ENCODE assay signal across 20 cellular contexts in the genomic region with DNA sequence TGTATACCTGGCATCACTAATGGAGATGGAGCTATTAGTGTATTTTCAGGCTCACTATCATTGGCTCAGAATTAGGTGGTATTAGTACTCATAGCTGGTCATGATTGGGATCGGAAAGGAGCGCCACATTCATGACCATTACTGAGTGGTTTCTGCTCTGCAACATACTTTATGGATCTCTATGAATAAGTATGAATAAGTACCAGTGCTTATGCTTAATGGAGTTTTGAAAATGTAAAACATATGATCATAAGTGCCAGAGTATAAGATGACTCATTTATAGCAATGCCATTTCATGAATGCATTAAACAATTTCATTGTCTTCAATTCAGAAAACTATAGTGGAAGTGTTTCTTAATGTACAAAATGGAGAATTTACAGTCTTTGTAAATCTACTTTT.
"Had no signal": no experiment of that assay in that cellular context is flagged by ENCODE, and none has a peak within 500 bp of the region (broad histone marks: within the 10 kb centered on the region; RNA-seq: fewer than 3 reads in every experiment).

No MANE protein-coding gene starts in this region.

- H3K4me3 ChIP-seq: cardiac muscle cell, ovary, psoas muscle, thyroid gland, uterus had no signal

- H3K36me3 ChIP-seq: cardiac muscle cell, ovary, thyroid gland, uterus, WERI-Rb-1 had no signal

- H3K27me3 Mint-ChIP-seq: dendritic cell treated with granulocyte-macrophage colony-stimulating factor and Interleukin-4, amounts not matched to agents 40 ng/mL and 50 ng/mL, for 4 days had no signal

- H3K27ac ChIP-seq: cardiac muscle cell, ovary, psoas muscle, thyroid gland, uterus, WERI-Rb-1 had no signal

- H3K36me3 Mint-ChIP-seq: activated naive CD4-positive, alpha-beta T cell treated with anti-CD3 and anti-CD28 coated beads, Interleukin-2, amount 50 U/mL, for 72 hours; immature natural killer cell; natural killer cell had no signal

- DNase-seq: activated CD4-positive, alpha-beta T cell treated with anti-CD3 and anti-CD28 coated beads, Interleukin-2, amount 50 U/mL, for 48 hours; activated gamma-delta T cell treated with Interleukin-2 at 50 U/mL for 16 hours; activated T-cell treated with anti-CD3 and anti-CD28 coated beads for 4 hours; effector memory CD4-positive, alpha-beta T cell; immature natural killer cell; mesendoderm; natural killer cell; ovary; psoas muscle; right cardiac atrium; stimulated activated CD4-positive, alpha-beta T cell treated with anti-CD3 and anti-CD28 coated beads, Interleukin-2, amount 100 ng/mL, for 24 hours; stimulated activated naive CD4-positive, alpha-beta T cell treated with Interleukin-2 at 50 U/mL for 16 hours; T-helper 2 cell; thyroid gland; uterus; WERI-Rb-1 had no signal

- ATAC-seq: activated naive CD4-positive, alpha-beta T cell treated with anti-CD3 and anti-CD28 coated beads, Interleukin-2, amount 50 U/mL, for 72 hours; natural killer cell; psoas muscle; right cardiac atrium had no signal

- H3K27me3 ChIP-seq: cardiac muscle cell, ovary, thyroid gland, uterus had no signal

- H3K4me1 ChIP-seq: psoas muscle, uterus had no signal

- H3K9me3 Mint-ChIP-seq: activated naive CD4-positive, alpha-beta T cell treated with anti-CD3 and anti-CD28 coated beads, Interleukin-2, amount 50 U/mL, for 72 hours; activated T-helper 1 cell treated with anti-CD3 and anti-CD28 coated beads, Interleukin-12 subunit alpha, Interleukin-12 subunit beta, Interleukin-2, Interleukin-4 antibody, amounts not matched to agents 30 ng/mL and 10 ng/mL and 1 ng/mL, durations not matched to agents 14 hours and 24 hours and 36 hours; dendritic cell treated with granulocyte-macrophage colony-stimulating factor and Interleukin-4, amounts not matched to agents 40 ng/mL and 50 ng/mL, for 4 days; immature natural killer cell; natural killer cell had no signal

- H3K27ac Mint-ChIP-seq: activated naive CD4-positive, alpha-beta T cell treated with anti-CD3 and anti-CD28 coated beads, Interleukin-2, amount 50 U/mL, for 72 hours; activated T-helper 1 cell treated with anti-CD3 and anti-CD28 coated beads, Interleukin-12 subunit alpha, Interleukin-12 subunit beta, Interleukin-2, Interleukin-4 antibody, amounts not matched to agents 30 ng/mL and 10 ng/mL and 1 ng/mL, durations not matched to agents 14 hours and 24 hours and 36 hours; dendritic cell treated with granulocyte-macrophage colony-stimulating factor and Interleukin-4, amounts not matched to agents 40 ng/mL and 50 ng/mL, for 4 days; immature natural killer cell; natural killer cell had no signal

- H3K4me3 Mint-ChIP-seq: activated T-helper 1 cell treated with anti-CD3 and anti-CD28 coated beads, Interleukin-12 subunit alpha, Interleukin-12 subunit beta, Interleukin-2, Interleukin-4 antibody, amounts not matched to agents 30 ng/mL and 10 ng/mL and 1 ng/mL, durations not matched to agents 14 hours and 24 hours and 36 hours; dendritic cell treated with granulocyte-macrophage colony-stimulating factor and Interleukin-4, amounts not matched to agents 40 ng/mL and 50 ng/mL, for 4 days; immature natural killer cell; natural killer cell had no signal

- H3K9me3 ChIP-seq: ovary, psoas muscle, thyroid gland, uterus had no signal

- H3K4me1 Mint-ChIP-seq: immature natural killer cell, natural killer cell had no signal
